ENCODE assay signal across 23 cellular contexts in genomic region chr13:63944896-63945295, GRCh38.
A peak's percentile ranks its signal among the peaks of the same experiment; 100 is the strongest.
DNase-seq lines count a peak whose midpoint lies in the region; ATAC-seq and TF ChIP-seq lines count a peak whose summit lies in the region.
"Had no signal": no experiment of that assay in that cellular context is flagged by ENCODE, and none has a peak within 500 bp of the region (broad histone marks: within the 10 kb centered on the region; RNA-seq: fewer than 3 reads in every experiment).

No MANE protein-coding gene starts in this region.

- CTCF ChIA-PET in A673 (lab: Charles Lee), result no interaction called here

- POLR2A ChIA-PET in A673 (lab: Charles Lee; ENCODE audit: low non-redundant PET), result no interaction called here

- H3F3A ChIP-seq in Loucy (ENCODE audit: low read depth), result no peaks in the 10 kb centered on the region

- DNase-seq in A673 (ENCODE audit: low spot score) (peak; percentile 25), choroid plexus epithelial cell (ENCODE audit: low read depth) (peak; percentile 2), hepatocyte (ENCODE audit: low spot score) (no peak), HuH-7 (ENCODE audit: low spot score) (no peak)
- no peak for DNase-seq in activated CD4-positive, CD25-positive, alpha-beta regulatory T cell (lab: John Stamatoyannopoulos, UW)
- DNase-seq: Caco-2; CD8-positive, alpha-beta T cell; DMS 273 treated with DMSO at 0.1 percent for 48 hours; DMS79 treated with DMSO at 0.1 percent for 48 hours; H7; NCI-H1092 treated with DMSO at 0.1 percent for 48 hours; NCI-H1694; NCI-H2029 treated with DMSO at 0.1 percent for 48 hours; NCI-H526 treated with DMSO at 0.1 percent for 48 hours; Right ventricle myocardium superior; RPMI8226 had no signal

- peak overlapping the region; percentile 27; the same call in 1 of the 2 replicates for H2AFZ ChIP-seq in Loucy (ENCODE audit: low read length)
- peak overlapping the region; percentile 47 for H2AFZ ChIP-seq in neuron (ENCODE audit: low read depth, low read length)
- H2AFZ ChIP-seq in hepatocyte, result no peak overlapping the region

- H3K27me3 ChIP-seq in A673 (replicated peaks; ENCODE audit: insufficient read depth, low read depth, low read length, poor library complexity) (no peaks in the 10 kb centered on the region), Loucy (ENCODE audit: insufficient read depth, low read length, poor library complexity, severe bottlenecking) (no peaks in the 10 kb centered on the region), neuron (ENCODE audit: insufficient read depth, low read length) (no peaks in the 10 kb centered on the region), hepatocyte (no peaks in the 10 kb centered on the region)
- H3K27me3 ChIP-seq: SJSA1 had no signal

- H4K20me1 ChIP-seq in Loucy (ENCODE audit: insufficient read depth, low read length, poor library complexity, severe bottlenecking), result no peaks in the 10 kb centered on the region
- no peaks in the 10 kb centered on the region for H4K20me1 ChIP-seq in hepatocyte (ENCODE audit: insufficient read depth, poor library complexity, severe bottlenecking)

- intact Hi-C loops in A673 (cut with micrococcal nuclease; ENCODE audit: unreplicated experiment), result no loop called here

- H3K4me3 ChIP-seq in A673 (ENCODE audit: low read depth, low read length, poor library complexity, severe bottlenecking) (no peak overlapping the region), Loucy (ENCODE audit: low read length, poor library complexity, severe bottlenecking) (no peak overlapping the region), choroid plexus epithelial cell (ENCODE audit: low read depth, low read length) (no peak overlapping the region), neuron (ENCODE audit: low read length) (no peak overlapping the region), hepatocyte (no peak overlapping the region)
- H3K4me3 ChIP-seq: K562, SJSA1 had no signal

- H3K36me3 ChIP-seq in A673 (ENCODE audit: insufficient read depth, low read length, poor library complexity, severe bottlenecking) (no peaks in the 10 kb centered on the region), Loucy (ENCODE audit: insufficient read depth, low read length) (no peaks in the 10 kb centered on the region), neuron (ENCODE audit: insufficient read depth, low read length) (no peaks in the 10 kb centered on the region), hepatocyte (replicated peaks; ENCODE audit: insufficient read depth, low read depth) (no peaks in the 10 kb centered on the region)
- H3K36me3 ChIP-seq: SJSA1 had no signal

- BruUV-seq in A673 (replicated peaks; lab: Mats Ljungman, UMichigan), result no TSS peak

- H3K9me3 ChIP-seq in A673 (ENCODE audit: low read depth, low read length, poor library complexity, severe bottlenecking), result no peaks in the 10 kb centered on the region
- H3K9me3 ChIP-seq in Loucy (ENCODE audit: insufficient read depth, low read depth, low read length), result no peaks in the 10 kb centered on the region
- no peaks in the 10 kb centered on the region for H3K9me3 ChIP-seq in neuron (ENCODE audit: low read length)
- no peaks in the 10 kb centered on the region for H3K9me3 ChIP-seq in hepatocyte (ENCODE audit: low read depth)
- H3K9me3 ChIP-seq: Caco-2, SJSA1 had no signal

- ATAC-seq in HG02623 (IDR thresholded peaks at IDR 0.05; ENCODE audit: unreplicated experiment), result no peak
- ATAC-seq: CD8-positive, alpha-beta T cell; HepG2; K562 had no signal

- H3K9ac ChIP-seq in Loucy (ENCODE audit: low read depth, low read length, poor library complexity, severe bottlenecking), result no peak overlapping the region

- H3K9me2 ChIP-seq in Loucy (replicated peaks; ENCODE audit: low read depth, low read length), result no peaks in the 10 kb centered on the region
- H3K9me2 ChIP-seq in hepatocyte (replicated peaks; ENCODE audit: insufficient read depth), result no peaks in the 10 kb centered on the region

- no peak overlapping the region for H3K4me2 ChIP-seq in Loucy (ENCODE audit: low read depth, low read length, poor library complexity, severe bottlenecking)
- H3K4me2 ChIP-seq in hepatocyte, result no peak overlapping the region

- no peak for TF ChIP-seq CTCF in A673 (conservative IDR thresholded peaks at IDR 0.05; ENCODE audit: low read depth, low read length)
- TF ChIP-seq CTCF in Loucy (conservative IDR thresholded peaks at IDR 0.05; ENCODE audit: low read length), result no peak
- TF ChIP-seq CTCF in choroid plexus epithelial cell (conservative IDR thresholded peaks at IDR 0.05; ENCODE audit: low read depth, low read length), result no peak
- TF ChIP-seq CTCF in hepatocyte (IDR thresholded peaks at IDR 0.05; ENCODE audit: poor library complexity), result no peak

- H3K4me1 ChIP-seq in A673 (ENCODE audit: insufficient read depth, low read length, poor library complexity, severe bottlenecking) (peaks cover 8% of the 10 kb centered on the region), Loucy (ENCODE audit: insufficient read depth, low read length, poor library complexity, severe bottlenecking) (no peaks in the 10 kb centered on the region), neuron (ENCODE audit: insufficient read depth, low read length) (no peaks in the 10 kb centered on the region), hepatocyte (ENCODE audit: insufficient read depth) (no peaks in the 10 kb centered on the region)
- H3K4me1 ChIP-seq: SJSA1 had no signal

- H3K79me2 ChIP-seq in Loucy (ENCODE audit: insufficient read depth, low read length) (no peaks in the 10 kb centered on the region), hepatocyte (no peaks in the 10 kb centered on the region)

- H3K27ac ChIP-seq in A673 (ENCODE audit: low read depth, low read length, poor library complexity, severe bottlenecking), result no peak overlapping the region
- H3K27ac ChIP-seq in hepatocyte, result no peak overlapping the region
- H3K27ac ChIP-seq: C4-2B, SJSA1 had no signal

Comparison
In these comparisons a context has a peak if more than half of its experiments do, and no peak if none do; other contexts are left out.
1. DNase-seq: peak in A673 (single experiment) and choroid plexus epithelial cell (single experiment); none in hepatocyte (single experiment), HuH-7 (single experiment) and activated CD4-positive, CD25-positive, alpha-beta regulatory T cell (0 of 4).